Comparison of ENCODE assay signal across 23 cellular contexts in the genomic region with DNA sequence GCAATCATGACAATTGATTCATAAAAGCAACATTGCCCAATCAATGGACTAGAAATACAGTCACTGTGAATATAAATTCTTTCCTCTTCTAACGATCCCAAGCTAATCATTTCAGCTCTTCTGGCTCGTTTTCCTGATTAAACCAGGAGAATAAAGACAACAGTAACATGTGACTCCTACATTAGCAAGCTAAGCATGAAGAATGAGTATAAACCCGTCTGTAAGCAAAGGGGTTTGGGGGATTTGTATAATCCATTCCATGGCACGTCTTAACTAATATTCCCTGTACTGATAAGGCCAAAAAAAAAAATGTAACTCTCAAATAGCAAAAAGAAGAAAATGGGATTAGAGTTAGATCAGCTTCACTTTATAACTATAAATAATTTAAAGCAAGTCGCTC. TPM values are rescaled to one million over a fixed set of nuclear protein-coding genes. Genes with fewer than 3 reads are reported as not detected.
DNase-seq lines count a peak whose midpoint lies in the region; ATAC-seq, FAIRE-seq and TF ChIP-seq lines count a peak whose summit lies in the region.
"Had no signal": no experiment of that assay in that cellular context is flagged by ENCODE, and none has a peak within 500 bp of the region (broad histone marks: within the 10 kb centered on the region; RNA-seq: fewer than 3 reads in every experiment).

No MANE protein-coding gene starts in this region.

- no peak for TF ChIP-seq EP300 in K562 (IDR thresholded peaks at IDR 0.05; ENCODE audit: low read length)

- H3K9me1 ChIP-seq in K562 (ENCODE audit: control insufficient read depth, insufficient read depth, low read length): no peaks in the 10 kb centered on the region

- H3K4me2 ChIP-seq in K562 (ENCODE audit: insufficient read depth, low read length): no peak overlapping the region
- H3K4me2 ChIP-seq: BLaER1 treated with 17β-estradiol and CSF1 and Interleukin-3, amounts not matched to agents 10 nM and 100 nM had no signal

- no peak for ATAC-seq in activated naive CD8-positive, alpha-beta T cell treated with anti-CD3 and anti-CD28 coated beads, Interleukin-2, amount 10 ng/mL, durations not matched to agents 7 days and 5 days (ENCODE audit: low read depth)
- ATAC-seq in K562 (no peak), HG02840 (IDR thresholded peaks at IDR 0.05; ENCODE audit: low FRiP score, unreplicated experiment) (no peak)
- ATAC-seq: SK-N-SH treated with all-trans-retinoic acid at 6 μM for 48 hours had no signal

- H3K4me3 ChIP-seq in K562 (no peak overlapping the region), prostate gland (no peak overlapping the region)
- H3K4me3 ChIP-seq: BLaER1 treated with 17β-estradiol and CSF1 and Interleukin-3, amounts not matched to agents 10 nM and 100 nM had no signal

- BruUV-seq in K562 (replicated peaks; lab: Mats Ljungman, UMichigan): no TSS peak

- H3K4me1 Mint-ChIP-seq in activated naive CD8-positive, alpha-beta T cell treated with anti-CD3 and anti-CD28 coated beads, Interleukin-2, amount 10 ng/mL, durations not matched to agents 7 days and 5 days: peaks cover 17% of the 10 kb centered on the region
- no peaks in the 10 kb centered on the region for H3K4me1 Mint-ChIP-seq in activated naive CD8-positive, alpha-beta T cell treated with anti-CD3 and anti-CD28 coated beads for 36 hours

- H3K79me2 ChIP-seq in K562 (ENCODE audit: control insufficient read depth, insufficient read depth, low read length): no peaks in the 10 kb centered on the region

- FAIRE-seq in K562 (lab: Jason Lieb, UNC): no peak
- FAIRE-seq: G401.6, GM12892, HTR-8/SVneo had no signal

- H3K4me1 ChIP-seq in K562 (replicated peaks in 1 of 2; ENCODE audit: control insufficient read depth in 2 of 2, insufficient read depth in 2 of 2, low read length in 2 of 2): peaks cover 6 to 17% of the 10 kb centered on the region in 2 experiments
- H3K4me1 ChIP-seq in prostate gland (replicated peaks): no peaks in the 10 kb centered on the region

- H3K27me3 ChIP-seq in K562 (ENCODE audit: control insufficient read depth in 2 of 2, insufficient read depth in 2 of 2, low read length in 2 of 2) (no peaks in the 10 kb centered on the region), prostate gland (replicated peaks; ENCODE audit: insufficient read depth) (no peaks in the 10 kb centered on the region)
- H3K27me3 ChIP-seq: BLaER1 treated with 17β-estradiol and CSF1 and Interleukin-3, amounts not matched to agents 10 nM and 100 nM had no signal

- no peak overlapping the region for H2AFZ ChIP-seq in K562 (ENCODE audit: low read depth, low read length)

- CTCF ChIA-PET in K562 (lab: Yijun Ruan, JAX; ENCODE audit: low intra/inter-chr PET ratio): no interaction called here

- intact Hi-C loops in K562 (cut with micrococcal nuclease): no loop called here
- intact Hi-C loops in prostate gland (cut with DNase I): no loop called here

- TF ChIP-seq RAD21 in K562 (CRISPR knock-in tag; conservative IDR thresholded peaks at IDR 0.05 in 1 of 2, IDR thresholded peaks at IDR 0.05 in 1 of 2): no peak

- no peak for TF ChIP-seq CTCF in K562 (IDR thresholded peaks at IDR 0.05 in 2 of 3, conservative IDR thresholded peaks at IDR 0.05 in 1 of 3; ENCODE audit: insufficient read depth in 2 of 3, low read depth in 1 of 3, low read length in 3 of 3)
- no peak for TF ChIP-seq CTCF in prostate gland (IDR thresholded peaks at IDR 0.05)

- POLR2A ChIA-PET in activated naive CD8-positive, alpha-beta T cell treated with anti-CD3 and anti-CD28 coated beads, Interleukin-2, amount 10 ng/mL, durations not matched to agents 7 days and 5 days (lab: Charles Lee): interaction anchor here (0.7 kb wide), 1 partner anchor 9 kb away, joined by 3 read pairs; no protein-coding TSS in a partner anchor
- POLR2A ChIA-PET in K562 (lab: Yijun Ruan, JAX): interaction anchor here (0.6 to 0.9 kb wide), 2 partner anchors 17 to 21 kb away, joined by 4 read pairs; no protein-coding TSS in a partner anchor

- in situ Hi-C loops in K562 (cut with MboI): no loop called here

- peak overlapping the region; percentile 15 for H3K27ac Mint-ChIP-seq in activated naive CD8-positive, alpha-beta T cell treated with anti-CD3 and anti-CD28 coated beads, Interleukin-2, amount 10 ng/mL, durations not matched to agents 7 days and 5 days
- H3K27ac Mint-ChIP-seq in activated naive CD8-positive, alpha-beta T cell treated with anti-CD3 and anti-CD28 coated beads for 36 hours: no peak overlapping the region

- no peak for DNase-seq in activated naive CD8-positive, alpha-beta T cell treated with anti-CD3 and anti-CD28 coated beads, Interleukin-2, amount 10 ng/mL, durations not matched to agents 7 days and 5 days
- no peak for DNase-seq in activated naive CD8-positive, alpha-beta T cell treated with anti-CD3 and anti-CD28 coated beads for 36 hours
- DNase-seq in K562 (ENCODE audit: extremely low read depth in 1 of 4, low spot score in 3 of 4): no peak
- DNase-seq in prostate gland (ENCODE audit: low spot score): no peak
- DNase-seq in NCI-H128 (lab: John Stamatoyannopoulos, UW; ENCODE audit: unreplicated experiment): no peak
- DNase-seq in COLO829 (ENCODE audit: low spot score): no peak
- no peak for DNase-seq in activated effector memory CD4-positive, alpha-beta T cell treated with anti-CD3 and anti-CD28 coated beads, Interleukin-2, amount 50 U/mL, for 16 hours
- DNase-seq: ACHN; CD4-positive, alpha-beta memory T cell; GOT3; HCEC 1CT; NCI-H1417; NCI-H187; NCI-H446; NCI-H69; SIG-M5 had no signal

- H4K20me1 ChIP-seq in K562 (replicated peaks; ENCODE audit: control insufficient read depth, insufficient read depth, low read length): no peaks in the 10 kb centered on the region
- H4K20me1 ChIP-seq: BLaER1 treated with 17β-estradiol and CSF1 and Interleukin-3, amounts not matched to agents 10 nM and 100 nM had no signal

- H3K27ac ChIP-seq in K562 (ENCODE audit: extremely low read depth, low read depth, low read length) (no peak overlapping the region), prostate gland (peak overlapping the region; percentile 46 to 65)
- H3K27ac ChIP-seq: 22Rv1; BLaER1 treated with 17β-estradiol and CSF1 and Interleukin-3, amounts not matched to agents 10 nM and 100 nM had no signal

- peaks cover 2% of the 10 kb centered on the region for H3K27me3 Mint-ChIP-seq in activated naive CD8-positive, alpha-beta T cell treated with anti-CD3 and anti-CD28 coated beads, Interleukin-2, amount 10 ng/mL, durations not matched to agents 7 days and 5 days
- H3K27me3 Mint-ChIP-seq in activated naive CD8-positive, alpha-beta T cell treated with anti-CD3 and anti-CD28 coated beads for 36 hours: no peaks in the 10 kb centered on the region
- H3K27me3 Mint-ChIP-seq: CD4-positive, alpha-beta memory T cell had no signal

- WGBS in K562 (ENCODE audit: insufficient coverage, low coverage, missing lambda C conversion rate): 54% methylated on average over 5 of the region's 5 CpGs
- 83% methylated on average over 5 of the region's 5 CpGs for WGBS in prostate gland

- no peaks in the 10 kb centered on the region for H3K36me3 ChIP-seq in K562 (ENCODE audit: control insufficient read depth, insufficient read depth, low read length)
- no peaks in the 10 kb centered on the region for H3K36me3 ChIP-seq in prostate gland

- no peak for TF ChIP-seq POLR2A in K562 (conservative IDR thresholded peaks at IDR 0.05)
- no peak for TF ChIP-seq POLR2A in prostate gland (IDR thresholded peaks at IDR 0.05)

- H3K4me3 Mint-ChIP-seq in activated naive CD8-positive, alpha-beta T cell treated with anti-CD3 and anti-CD28 coated beads, Interleukin-2, amount 10 ng/mL, durations not matched to agents 7 days and 5 days: no peak overlapping the region
- H3K4me3 Mint-ChIP-seq in activated naive CD8-positive, alpha-beta T cell treated with anti-CD3 and anti-CD28 coated beads for 36 hours: no peak overlapping the region

- H3K36me3 Mint-ChIP-seq in activated naive CD8-positive, alpha-beta T cell treated with anti-CD3 and anti-CD28 coated beads, Interleukin-2, amount 10 ng/mL, durations not matched to agents 7 days and 5 days: no peaks in the 10 kb centered on the region
- H3K36me3 Mint-ChIP-seq in activated naive CD8-positive, alpha-beta T cell treated with anti-CD3 and anti-CD28 coated beads for 36 hours: no peaks in the 10 kb centered on the region
- H3K36me3 Mint-ChIP-seq: CD4-positive, alpha-beta memory T cell had no signal

- H3K9me3 ChIP-seq in K562 (replicated peaks; ENCODE audit: control insufficient read depth, insufficient read depth, low read depth, low read length) (no peaks in the 10 kb centered on the region), prostate gland (no peaks in the 10 kb centered on the region)

- H3K9me3 Mint-ChIP-seq in activated naive CD8-positive, alpha-beta T cell treated with anti-CD3 and anti-CD28 coated beads, Interleukin-2, amount 10 ng/mL, durations not matched to agents 7 days and 5 days: no peaks in the 10 kb centered on the region
- H3K9me3 Mint-ChIP-seq in activated naive CD8-positive, alpha-beta T cell treated with anti-CD3 and anti-CD28 coated beads for 36 hours: no peaks in the 10 kb centered on the region
- H3K9me3 Mint-ChIP-seq: CD4-positive, alpha-beta memory T cell had no signal

- H3K9ac ChIP-seq in K562 (ENCODE audit: insufficient read depth in 1 of 2, low read depth in 2 of 2, low read length in 2 of 2): no peak overlapping the region
- H3K9ac ChIP-seq: BLaER1 treated with 17β-estradiol and CSF1 and Interleukin-3, amounts not matched to agents 10 nM and 100 nM had no signal

RNA-seq across cellular contexts. Expression of gene IRF2BP2, which starts 21.6 kb away (rescaled TPM):
- 100 to 1,000 TPM; 116 to 118 TPM for total RNA-seq in activated naive CD8-positive, alpha-beta T cell treated with anti-CD3 and anti-CD28 coated beads, Interleukin-2, amount 10 ng/mL, durations not matched to agents 7 days and 5 days
- total RNA-seq in activated naive CD8-positive, alpha-beta T cell treated with anti-CD3 and anti-CD28 coated beads for 36 hours: 100 to 1,000 TPM; 109 to 111 TPM
- total RNA-seq in K562 (2011; cell fraction: chromatin; rRNA removed; ENCODE audit: low replicate concordance): 23.6 and 29.2 TPM in 2 replicates
- 17.0 and 26.0 TPM in 2 replicates for total RNA-seq in K562 (2011; cell fraction: nucleolus; rRNA removed)
- total RNA-seq in K562 (2011; cell fraction: nucleoplasm; rRNA removed): 17.2 and 26.8 TPM in 2 replicates
- total RNA-seq in K562 (2014; rRNA removed) (24.4 and 38.8 TPM in 2 replicates), K562 (2014; rRNA removed; fragmentation: Illumina TruSeq; extraction: Trizol) (18.4 and 22.1 TPM in 2 replicates), K562 (2015; rRNA removed; fragmentation: Illumina TruSeq; extraction: Trizol) (35.3 and 39.1 TPM in 2 replicates), K562 (2021) (68.4 and 68.6 TPM in 2 replicates), prostate gland (100 to 1,000 TPM; 111 to 124 TPM)
- polyA plus RNA-seq in K562 (2011; rRNA removed) (7.7 and 18.0 TPM in 2 replicates), K562 (2014; fragmentation: Illumina TruSeq; extraction: Trizol) (47.0 and 60.0 TPM in 2 replicates), K562 (2014; fragmentation: Nextera tagmentation; extraction: Ambion mirVana) (10 to 100 TPM; 11.4 to 18.2 TPM), K562 (2014; rRNA removed) (19.0 and 30.4 TPM in 2 replicates)
- 12.4 and 22.0 TPM in 2 replicates for polyA plus RNA-seq in K562 (2011; cell fraction: cytosol; rRNA removed)
- polyA plus RNA-seq in K562 (2011; cell fraction: nucleus; rRNA removed): 73.6 and 97.0 TPM in 2 replicates
- 38.3 and 116 TPM in 2 replicates for polyA plus RNA-seq in K562 (2012)
- 10.8 and 16.9 TPM in 2 replicates for polyA minus RNA-seq in K562 (2011; rRNA and poly(A)+ RNA removed)
- polyA minus RNA-seq in K562 (2011; cell fraction: cytosol; rRNA and poly(A)+ RNA removed): 43.5 and 61.6 TPM in 2 replicates
- 22.5 and 41.3 TPM in 2 replicates for polyA minus RNA-seq in K562 (2011; cell fraction: nucleus; rRNA and poly(A)+ RNA removed)
